ENCODE assay signal across 1 cellular context in the genomic region with DNA sequence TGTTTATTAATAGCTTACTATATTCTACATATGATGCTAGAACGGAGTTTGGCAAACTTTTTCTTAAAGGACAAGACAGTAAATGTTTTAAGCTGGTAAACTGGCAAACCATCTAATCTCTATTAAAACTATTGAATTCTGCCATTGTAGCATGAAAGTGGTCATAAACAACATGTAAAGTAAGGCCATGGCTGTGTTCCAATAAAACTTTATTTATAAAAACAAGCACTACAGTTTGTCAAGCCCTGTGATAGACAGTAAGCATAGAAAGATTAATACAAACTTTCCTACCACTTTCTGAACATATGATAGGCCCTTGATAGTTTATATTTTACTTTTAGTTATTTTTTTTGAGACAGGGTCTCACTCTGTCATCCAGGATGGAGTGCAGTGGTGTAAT.
TF ChIP-seq lines count a peak whose summit lies in the region.

No MANE protein-coding gene starts in this region.

TF ChIP-seq in K562, 482 proteins besides CTCF, POLR2A, EP300 and RAD21:
- TF ChIP-seq ZNF347 (CRISPR knock-in tag; IDR thresholded peaks at IDR 0.05; ENCODE audit: low read depth), result no peak
- no peak for TF ChIP-seq HCFC1 (IDR thresholded peaks at IDR 0.05; ENCODE audit: low read depth, low read length)
- TF ChIP-seq SMARCA4 (IDR thresholded peaks at IDR 0.05), result no peak
- TF ChIP-seq, protein P1, sequence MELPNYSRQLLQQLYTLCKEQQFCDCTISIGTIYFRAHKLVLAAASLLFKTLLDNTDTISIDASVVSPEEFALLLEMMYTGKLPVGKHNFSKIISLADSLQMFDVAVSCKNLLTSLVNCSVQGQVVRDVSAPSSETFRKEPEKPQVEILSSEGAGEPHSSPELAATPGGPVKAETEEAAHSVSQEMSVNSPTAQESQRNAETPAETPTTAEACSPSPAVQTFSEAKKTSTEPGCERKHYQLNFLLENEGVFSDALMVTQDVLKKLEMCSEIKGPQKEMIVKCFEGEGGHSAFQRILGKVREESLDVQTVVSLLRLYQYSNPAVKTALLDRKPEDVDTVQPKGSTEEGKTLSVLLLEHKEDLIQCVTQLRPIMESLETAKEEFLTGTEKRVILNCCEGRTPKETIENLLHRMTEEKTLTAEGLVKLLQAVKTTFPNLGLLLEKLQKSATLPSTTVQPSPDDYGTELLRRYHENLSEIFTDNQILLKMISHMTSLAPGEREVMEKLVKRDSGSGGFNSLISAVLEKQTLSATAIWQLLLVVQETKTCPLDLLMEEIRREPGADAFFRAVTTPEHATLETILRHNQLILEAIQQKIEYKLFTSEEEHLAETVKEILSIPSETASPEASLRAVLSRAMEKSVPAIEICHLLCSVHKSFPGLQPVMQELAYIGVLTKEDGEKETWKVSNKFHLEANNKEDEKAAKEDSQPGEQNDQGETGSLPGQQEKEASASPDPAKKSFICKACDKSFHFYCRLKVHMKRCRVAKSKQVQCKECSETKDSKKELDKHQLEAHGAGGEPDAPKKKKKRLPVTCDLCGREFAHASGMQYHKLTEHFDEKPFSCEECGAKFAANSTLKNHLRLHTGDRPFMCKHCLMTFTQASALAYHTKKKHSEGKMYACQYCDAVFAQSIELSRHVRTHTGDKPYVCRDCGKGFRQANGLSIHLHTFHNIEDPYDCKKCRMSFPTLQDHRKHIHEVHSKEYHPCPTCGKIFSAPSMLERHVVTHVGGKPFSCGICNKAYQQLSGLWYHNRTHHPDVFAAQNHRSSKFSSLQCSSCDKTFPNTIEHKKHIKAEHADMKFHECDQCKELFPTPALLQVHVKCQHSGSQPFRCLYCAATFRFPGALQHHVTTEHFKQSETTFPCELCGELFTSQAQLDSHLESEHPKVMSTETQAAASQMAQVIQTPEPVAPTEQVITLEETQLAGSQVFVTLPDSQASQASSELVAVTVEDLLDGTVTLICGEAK (IDR thresholded peaks at IDR 0.05), result peak; percentile 94
- TF ChIP-seq, protein P1 (CRISPR knock-in tag; IDR thresholded peaks at IDR 0.05), result peak; percentile 89
- TF ChIP-seq KLF1 (tag; IDR thresholded peaks at IDR 0.05), result no peak
- TF ChIP-seq MAFG (tag; conservative IDR thresholded peaks at IDR 0.05), result no peak
